ENCODE assay signal across 8 cellular contexts in genomic region chr12:122951979-122952892, GRCh38. TPM values are rescaled to one million over a fixed set of nuclear protein-coding genes. Genes with fewer than 3 reads are reported as not detected.
DNase-seq lines count a peak whose midpoint lies in the region; ATAC-seq and TF ChIP-seq lines count a peak whose summit lies in the region.

No MANE protein-coding gene starts in this region.

- H3F3A ChIP-seq in SK-N-SH (replicated peaks; ENCODE audit: insufficient read depth) = peaks cover 11% of the 10 kb centered on the region

- no peak for TF ChIP-seq EP300 in SK-N-SH (IDR thresholded peaks at IDR 0.05; ENCODE audit: borderline replicate concordance in 1 of 2, low read depth in 1 of 2, low read length in 1 of 2)

- no peaks in the 10 kb centered on the region for H4K20me1 ChIP-seq in SK-N-SH (ENCODE audit: insufficient read depth)

- H3K27me3 ChIP-seq in SK-N-SH (ENCODE audit: insufficient read depth) (no peaks in the 10 kb centered on the region), cardiac muscle cell (no peaks in the 10 kb centered on the region), prostate gland (replicated peaks; ENCODE audit: insufficient read depth) (no peaks in the 10 kb centered on the region)

- CTCF ChIA-PET in SK-N-SH (lab: Yijun Ruan, JAX) = interaction anchor here (0.5 to 13.7 kb wide), 34 partner anchors 11 to 314 kb away, joined by 3 to 148 read pairs (median 5); partner anchors contain the start of gene VPS37B

- ATAC-seq in GM19463 (IDR thresholded peaks at IDR 0.05; ENCODE audit: unreplicated experiment) = peak; percentile 84
- no peak for ATAC-seq in HG03520 (IDR thresholded peaks at IDR 0.05; ENCODE audit: unreplicated experiment)

- H3K4me3 ChIP-seq in SK-N-SH (ENCODE audit: low read depth in 2 of 2, low read length in 1 of 2) (no peak overlapping the region; a peak in 1 of 4 replicates), cardiac muscle cell (no peak overlapping the region), prostate gland (no peak overlapping the region)

- H3K79me2 ChIP-seq in SK-N-SH (ENCODE audit: insufficient read depth) = no peaks in the 10 kb centered on the region

- no peak overlapping the region for H2AFZ ChIP-seq in SK-N-SH (ENCODE audit: low read depth)

- no peaks in the 10 kb centered on the region for H3K9me3 ChIP-seq in SK-N-SH
- no peaks in the 10 kb centered on the region for H3K9me3 ChIP-seq in cardiac muscle cell (ENCODE audit: low read depth)
- H3K9me3 ChIP-seq in prostate gland = no peaks in the 10 kb centered on the region

- H3K36me3 ChIP-seq in SK-N-SH (replicated peaks in 1 of 2; ENCODE audit: control insufficient read depth in 1 of 2, insufficient read depth in 2 of 2, low read length in 1 of 2) = no peaks in the 10 kb centered on the region
- H3K36me3 ChIP-seq in cardiac muscle cell = no peaks in the 10 kb centered on the region
- no peaks in the 10 kb centered on the region for H3K36me3 ChIP-seq in prostate gland

- TF ChIP-seq POLR2A in prostate gland (IDR thresholded peaks at IDR 0.05) = no peak

- peak; percentile 98 for TF ChIP-seq RAD21 in SK-N-SH (IDR thresholded peaks at IDR 0.05; ENCODE audit: low read length)

- 63% methylated on average over 10 of the region's 12 CpGs for WGBS in SK-N-SH (ENCODE audit: low lambda C conversion rate)
- WGBS in prostate gland = 77% methylated on average over 12 of the region's 12 CpGs

- intact Hi-C loops in prostate gland (cut with DNase I) = loop anchor here (1.0 to 5.0 kb wide), 2 partner anchors 92 to 160 kb away; no protein-coding TSS in a partner anchor

- TF ChIP-seq CTCF in SK-N-SH (IDR thresholded peaks at IDR 0.05) = peak; percentile 83
- TF ChIP-seq CTCF in cardiac muscle cell (IDR thresholded peaks at IDR 0.05; ENCODE audit: low read depth, low read length) = peak; percentile 90
- peak; percentile 40 to 95 (median 87) for TF ChIP-seq CTCF in prostate gland (IDR thresholded peaks at IDR 0.05)

- H3K27ac ChIP-seq in SK-N-SH (ENCODE audit: low read depth in 2 of 2, low read length in 1 of 2) (peak overlapping the region in 1 of 2 experiments; percentile 57; a peak in 1 of 4 replicates), cardiac muscle cell (no peak overlapping the region), prostate gland (no peak overlapping the region)

- no peak overlapping the region for H3K9ac ChIP-seq in SK-N-SH

- no peak overlapping the region for H3K4me2 ChIP-seq in SK-N-SH

- POLR2A ChIA-PET in SK-N-SH (lab: Yijun Ruan, JAX) = no interaction called here

- no peaks in the 10 kb centered on the region for H3K9me2 ChIP-seq in SK-N-SH

- DNase-seq in CD1c-positive myeloid dendritic cell (ENCODE audit: extremely low spot score) (peak; percentile 81), LHCN-M2 (ENCODE audit: low read depth) (peak; percentile 67), SK-N-SH (peak; percentile 36), cardiac muscle cell (ENCODE audit: low read depth in 1 of 2, low spot score in 1 of 2) (peak; percentile 77 to 80), prostate gland (ENCODE audit: low spot score) (peak; percentile 77)
- peak; percentile 74 for DNase-seq in activated naive CD4-positive, alpha-beta T cell treated with anti-CD3 and anti-CD28 coated beads, Interleukin-2, amount 50 U/mL, for 16 hours

- H3K4me1 ChIP-seq in SK-N-SH (ENCODE audit: control insufficient read depth in 1 of 2, insufficient read depth in 2 of 2, low read depth in 1 of 2, low read length in 1 of 2) = 0 out of 4 replicates have a peak, but pooled peaks cover 0 to 11% of the 10 kb centered on the region in 2 experiments
- no peaks in the 10 kb centered on the region for H3K4me1 ChIP-seq in cardiac muscle cell (ENCODE audit: low read depth)
- no peaks in the 10 kb centered on the region for H3K4me1 ChIP-seq in prostate gland (replicated peaks)

TF ChIP-seq in SK-N-SH, 30 proteins besides CTCF, POLR2A, EP300 and RAD21:
- no peak for TF ChIP-seq RCOR1 (IDR thresholded peaks at IDR 0.05; ENCODE audit: low read length)
- no peak for TF ChIP-seq IRF3 (IDR thresholded peaks at IDR 0.05; ENCODE audit: low read depth, low read length)
- TF ChIP-seq SMC3 (IDR thresholded peaks at IDR 0.05; ENCODE audit: low read depth, low read length) = peak; percentile 98

RNA-seq across cellular contexts. Expression of gene ABCB9, which starts 14.0 kb away (rescaled TPM):
- total RNA-seq in LHCN-M2 (2014; rRNA removed) (4.6 and 7.8 TPM in 2 replicates), cardiac muscle cell (9.7 and 13.0 TPM in 2 replicates), prostate gland (10 to 100 TPM in 1 of 2 donors, 1 to 10 TPM in 1; 8.2 to 50.0 TPM)
- 4.2 TPM for polyA plus RNA-seq in LHCN-M2 (2012)
- polyA plus RNA-seq in SK-N-SH (2012; rRNA removed) (6.2 and 7.6 TPM in 2 replicates), cardiac muscle cell (5.2 and 10.0 TPM in 2 replicates)
- polyA plus RNA-seq in SK-N-SH (2012; cell fraction: cytosol; rRNA removed) = 1.9 and 3.6 TPM in 2 replicates
- 14.0 and 14.7 TPM in 2 replicates for polyA plus RNA-seq in SK-N-SH (2012; cell fraction: nucleus; rRNA removed)

RNA-seq across cellular contexts. Expression of gene OGFOD2, which starts 22.8 kb away (rescaled TPM):
- total RNA-seq in LHCN-M2 (2014; rRNA removed) (14.8 and 21.4 TPM in 2 replicates), cardiac muscle cell (39.3 and 44.4 TPM in 2 replicates), prostate gland (10 to 100 TPM; 26.3 to 27.6 TPM)
- polyA plus RNA-seq in LHCN-M2 (2012) = 9.3 TPM
- polyA plus RNA-seq in SK-N-SH (2012; rRNA removed) (22.0 and 25.6 TPM in 2 replicates), cardiac muscle cell (22.8 and 41.8 TPM in 2 replicates)
- polyA plus RNA-seq in SK-N-SH (2012; cell fraction: cytosol; rRNA removed) = 7.8 and 13.0 TPM in 2 replicates
- polyA plus RNA-seq in SK-N-SH (2012; cell fraction: nucleus; rRNA removed) = 110 and 155 TPM in 2 replicates

RNA-seq across cellular contexts. Expression of gene ARL6IP4, which starts 28.2 kb away (rescaled TPM):
- total RNA-seq in LHCN-M2 (2014; rRNA removed) = 238 and 272 TPM in 2 replicates
- 257 TPM for polyA plus RNA-seq in LHCN-M2 (2012)
- 321 and 370 TPM in 2 replicates for polyA plus RNA-seq in SK-N-SH (2012; rRNA removed)
- polyA plus RNA-seq in SK-N-SH (2012; cell fraction: cytosol; rRNA removed) = 311 and 326 TPM in 2 replicates
- polyA plus RNA-seq in SK-N-SH (2012; cell fraction: nucleus; rRNA removed) = 430 and 534 TPM in 2 replicates
- total RNA-seq in cardiac muscle cell = 204 and 253 TPM in 2 replicates
- 274 and 323 TPM in 2 replicates for polyA plus RNA-seq in cardiac muscle cell
- 100 to 1,000 TPM; 232 to 257 TPM for total RNA-seq in prostate gland

RNA-seq across cellular contexts. Expression of gene VPS37B, which starts 56.3 kb away (rescaled TPM):
- total RNA-seq in LHCN-M2 (2014; rRNA removed) (62.8 and 66.0 TPM in 2 replicates), cardiac muscle cell (47.3 and 52.1 TPM in 2 replicates), prostate gland (10 to 100 TPM; 37.6 to 67.7 TPM)
- polyA plus RNA-seq in LHCN-M2 (2012) = 28.6 TPM
- polyA plus RNA-seq in SK-N-SH (2012; rRNA removed) (20.9 and 41.1 TPM in 2 replicates), cardiac muscle cell (31.7 and 47.4 TPM in 2 replicates)
- 28.4 and 30.0 TPM in 2 replicates for polyA plus RNA-seq in SK-N-SH (2012; cell fraction: cytosol; rRNA removed)
- polyA plus RNA-seq in SK-N-SH (2012; cell fraction: nucleus; rRNA removed) = 28.8 and 35.8 TPM in 2 replicates
